In genomic region chr4:119136541-119136940, GRCh38 we compare ENCODE assay signal across 20 cellular contexts. TPM values are rescaled to one million over a fixed set of nuclear protein-coding genes. Genes with fewer than 3 reads are reported as not detected.
A peak's percentile ranks its signal among the peaks of the same experiment; 100 is the strongest.
DNase-seq lines count a peak whose midpoint lies in the region; ATAC-seq, FAIRE-seq and TF ChIP-seq lines count a peak whose summit lies in the region.
"Had no signal": no experiment of that assay in that cellular context is flagged by ENCODE, and none has a peak within 500 bp of the region (broad histone marks: within the 10 kb centered on the region; RNA-seq: fewer than 3 reads in every experiment).

No MANE protein-coding gene starts in this region.

- ATAC-seq in HCT116, result 0 out of 2 replicates have a peak, but pooled peaks have one; percentile 22
- peak; percentile 53 for ATAC-seq in Right ventricle myocardium superior (ENCODE audit: poor library complexity)
- ATAC-seq in psoas muscle, result peak; percentile 70 to 83 (median 79)
- ATAC-seq in GM18517 (IDR thresholded peaks at IDR 0.05; ENCODE audit: unreplicated experiment), result no peak
- ATAC-seq: esophagus mucosa; stimulated activated memory B cell treated with anti-CD40 and anti-IgM and Interleukin-4, amounts not matched to agents 10 μg/mL and 1 μg/mL and 100 μg/mL, for 72 hours had no signal

- RAD21 ChIA-PET in HCT116 (lab: Charles Lee; ENCODE audit: low non-redundant PET in 1 of 2, low total read pairs in 2 of 2, uncharacterized antibody in 2 of 2, unreplicated experiment in 2 of 2), result no interaction called here

- DNase-seq in HCT116 (ENCODE audit: low read depth, low spot score) (no peak), SW480 (ENCODE audit: low spot score) (peak; percentile 1), Right ventricle myocardium superior (no peak), psoas muscle (no peak), esophagus squamous epithelium (lab: John Stamatoyannopoulos, UW) (no peak), D721Med (ENCODE audit: insufficient read length, low spot score) (no peak)
- no peak for DNase-seq in stimulated activated CD4-positive, alpha-beta T cell treated with anti-CD3 and anti-CD28 coated beads, Interleukin-2, amount 100 ng/mL, for 24 hours
- DNase-seq: activated CD4-positive, alpha-beta T cell treated with anti-CD3 and anti-CD28 coated beads for 1 hour; activated naive CD8-positive, alpha-beta T cell treated with anti-CD3 and anti-CD28 coated beads for 36 hours; AML-193; cortex of kidney; NCI-H524; Peyer's patch had no signal

- TF ChIP-seq POLR2A in HCT116 (IDR thresholded peaks at IDR 0.05; ENCODE audit: borderline replicate concordance, extremely low read depth, insufficient read depth, insufficient read length) (no peak), esophagus squamous epithelium (IDR thresholded peaks at IDR 0.05) (no peak)

- WGBS in psoas muscle, 3 donors, result 32 to 45% (median 37%) methylated on average over 3 of the region's 3 CpGs
- 79 to 87% methylated on average over 3 of the region's 3 CpGs for WGBS in esophagus squamous epithelium, 2 donors

- no peak for FAIRE-seq in D721Med (lab: Jason Lieb, UNC)

- no peaks in the 10 kb centered on the region for H3K9me3 ChIP-seq in HCT116 (ENCODE audit: control insufficient read depth in 1 of 2, insufficient read depth in 1 of 2, low read depth in 1 of 2, low read length in 2 of 2)
- no peaks in the 10 kb centered on the region for H3K9me3 ChIP-seq in psoas muscle
- no peaks in the 10 kb centered on the region for H3K9me3 ChIP-seq in esophagus squamous epithelium
- H3K9me3 ChIP-seq: Peyer's patch had no signal

- H3K27me3 ChIP-seq in HCT116 (ENCODE audit: insufficient read depth, low read length) (no peaks in the 10 kb centered on the region), psoas muscle (ENCODE audit: insufficient read depth in 3 of 3, low read length in 2 of 3) (no peaks in the 10 kb centered on the region), esophagus squamous epithelium (no peaks in the 10 kb centered on the region)
- H3K27me3 ChIP-seq: neural progenitor cell, Peyer's patch had no signal

- H3K4me1 ChIP-seq in HCT116 (ENCODE audit: control insufficient read depth in 1 of 2, insufficient read depth in 2 of 2, low read length in 2 of 2), result peaks cover 0 to 6% of the 10 kb centered on the region in 2 experiments; a peak in 1 of 4 replicates
- H3K4me1 ChIP-seq in psoas muscle, result peaks cover 19% of the 10 kb centered on the region
- H3K4me1 ChIP-seq in esophagus squamous epithelium, result no peaks in the 10 kb centered on the region
- H3K4me1 ChIP-seq: neural progenitor cell had no signal

- no peaks in the 10 kb centered on the region for H3K79me2 ChIP-seq in HCT116 (ENCODE audit: insufficient read depth, low read length)

- no peaks in the 10 kb centered on the region for H3K9me2 ChIP-seq in HCT116 (ENCODE audit: insufficient read depth)

- H3K27ac ChIP-seq in HCT116 (ENCODE audit: low read depth, low read length) (no peak overlapping the region), psoas muscle (peak overlapping the region; percentile 72), esophagus squamous epithelium (no peak overlapping the region)
- H3K27ac ChIP-seq: neural progenitor cell, Peyer's patch, skin epidermis had no signal

- TF ChIP-seq CTCF in HCT116 (IDR thresholded peaks at IDR 0.05 in 2 of 3, conservative IDR thresholded peaks at IDR 0.05 in 1 of 3; ENCODE audit: borderline replicate concordance in 1 of 3, insufficient read depth in 1 of 3, low read depth in 2 of 3, low read length in 2 of 3) (no peak; a peak in 1 of 6 replicates), psoas muscle (IDR thresholded peaks at IDR 0.05) (peak; percentile 22), esophagus squamous epithelium (IDR thresholded peaks at IDR 0.05) (no peak), D721Med (IDR thresholded peaks at IDR 0.05; ENCODE audit: insufficient read depth, missing control alignments) (no peak)

- POLR2A ChIA-PET in HCT116 (lab: Charles Lee), result interaction anchor here (0.7 kb wide), 1 partner anchor 13 kb away, joined by 3 read pairs; no protein-coding TSS in a partner anchor

- intact Hi-C loops in HCT116 (cut with micrococcal nuclease), result no loop called here
- intact Hi-C loops in Right ventricle myocardium superior (cut with DNase I), result loop anchor here (10.0 kb wide), 1 partner anchor 92 kb away; no protein-coding TSS in a partner anchor
- intact Hi-C loops in psoas muscle (cut with DNase I), result loop anchor here (2.0 to 10.0 kb wide), 2 partner anchors 90 to 92 kb away; no protein-coding TSS in a partner anchor
- intact Hi-C loops in esophagus squamous epithelium (cut with DNase I), result no loop called here

- peak; percentile 18; the same call in 1 of the 2 replicates for TF ChIP-seq RAD21 in HCT116 (IDR thresholded peaks at IDR 0.05; ENCODE audit: low read depth)

- H3K4me3 ChIP-seq in HCT116 (replicated peaks in 1 of 2; ENCODE audit: low read depth in 1 of 2, low read length in 2 of 2) (no peak overlapping the region), psoas muscle (peak overlapping the region; percentile 50), esophagus squamous epithelium (no peak overlapping the region)
- H3K4me3 ChIP-seq: lung, neural progenitor cell, Peyer's patch, skin epidermis had no signal

- BruUV-seq in HCT116 (replicated peaks; lab: Mats Ljungman, UMichigan), result no TSS peak

- no peak overlapping the region for H3K4me2 ChIP-seq in HCT116 (ENCODE audit: low read length)
- H3K4me2 ChIP-seq: neural progenitor cell had no signal

- no peaks in the 10 kb centered on the region for H3K36me3 ChIP-seq in HCT116 (ENCODE audit: control insufficient read depth in 1 of 2, insufficient read depth in 2 of 2, low read length in 2 of 2)
- H3K36me3 ChIP-seq in psoas muscle (ENCODE audit: insufficient read depth in 1 of 2, low read depth in 1 of 2), result no peaks in the 10 kb centered on the region
- H3K36me3 ChIP-seq in esophagus squamous epithelium, result no peaks in the 10 kb centered on the region
- H3K36me3 ChIP-seq: neural progenitor cell, Peyer's patch had no signal

- H2AFZ ChIP-seq in HCT116 (ENCODE audit: low read depth, low read length, poor library complexity, severe bottlenecking), result no peak overlapping the region
- H2AFZ ChIP-seq: neural progenitor cell had no signal

- no peak overlapping the region for H3K9ac ChIP-seq in HCT116 (ENCODE audit: low read length)
- H3K9ac ChIP-seq: neural progenitor cell had no signal

- H4K20me1 ChIP-seq in HCT116 (ENCODE audit: insufficient read depth), result no peaks in the 10 kb centered on the region

- CTCF ChIA-PET in HCT116 (lab: Charles Lee), result no interaction called here

TF ChIP-seq in HCT116, 20 proteins besides CTCF, POLR2A, EP300 and RAD21:
- no peak for TF ChIP-seq ELF1 (IDR thresholded peaks at IDR 0.05; ENCODE audit: borderline replicate concordance, low read depth)
- TF ChIP-seq SRF (IDR thresholded peaks at IDR 0.05; ENCODE audit: low read depth), result no peak
- TF ChIP-seq TCF7L2 (IDR thresholded peaks at IDR 0.05; ENCODE audit: borderline replicate concordance, extremely low read depth, insufficient read depth, insufficient read length), result no peak
- no peak for TF ChIP-seq SP1 (IDR thresholded peaks at IDR 0.05; ENCODE audit: low read depth)
- TF ChIP-seq EZH2 (IDR thresholded peaks at IDR 0.05), result no peak
- TF ChIP-seq YY1 (IDR thresholded peaks at IDR 0.05; ENCODE audit: extremely low read depth, insufficient replicate concordance, low read depth, low read length), result no peak
- TF ChIP-seq ZBTB33 (IDR thresholded peaks at IDR 0.05; ENCODE audit: extremely low read depth, insufficient replicate concordance, low read length), result no peak

RNA-seq across cellular contexts. Expression of gene MYOZ2, which starts 0.9 kb away (rescaled TPM):
- total RNA-seq in HCT116 (2021; ENCODE audit: unreplicated experiment) (not detected), Right ventricle myocardium superior (705 TPM), psoas muscle (100 to 1,000 TPM; 137 to 469 (median 301) TPM), esophagus squamous epithelium (not detected)
- polyA plus RNA-seq in HCT116 (2012), result not detected in 2 replicates
- 100 to 1,000 TPM in 1 of 3 donors, 10 to 100 TPM in 2; 55.1 to 204 (median 61.1) TPM for polyA plus RNA-seq in psoas muscle
- total RNA-seq: activated naive CD8-positive, alpha-beta T cell treated with anti-CD3 and anti-CD28 coated beads for 36 hours; esophagus mucosa; Peyer's patch; T-helper 2 cell treated with Interferon-gamma antibody and Interleukin-4, amounts not matched to agents 100 ng/mL and 5 ng/mL, for 36 hours had no signal

Comparison
In these comparisons a context has a peak if more than half of its experiments do, and no peak if none do; other contexts are left out.
1. RNA of gene MYOZ2, which starts 0.9 kb away (total RNA-seq): 705 TPM in Right ventricle myocardium superior (single experiment) and 137 to 469 TPM in psoas muscle; not detected in HCT116 (single experiment) and not detected in esophagus squamous epithelium; every median in the first group is over 100 times any median in the second.
2. intact Hi-C loops: an anchor here in Right ventricle myocardium superior (10.0 kb wide) and psoas muscle (2.0 to 10.0 kb wide); none called in HCT116 and esophagus squamous epithelium.